Comparison of ENCODE assay signal across 19 cellular contexts in genomic region chr9:137967280-137967943, GRCh38.
"Had no signal": no experiment of that assay in that cellular context is flagged by ENCODE, and none has a peak within 500 bp of the region (broad histone marks: within the 10 kb centered on the region; RNA-seq: fewer than 3 reads in every experiment).

No MANE protein-coding gene starts in this region.

- H3K9me3 Mint-ChIP-seq: activated CD4-positive, alpha-beta T cell treated with anti-CD3 and anti-CD28 coated beads, Interleukin-2, amount 10 ng/mL, durations not matched to agents 7 days and 5 days; natural killer cell; T-helper 2 cell treated with Interferon-gamma antibody and Interleukin-4, amounts not matched to agents 5 μg/mL and 100 μg/mL, for 36 hours had no signal

- DNase-seq: activated CD4-positive, alpha-beta T cell treated with anti-CD3 and anti-CD28 coated beads, Interleukin-2, amount 10 ng/mL, durations not matched to agents 7 days and 5 days; activated CD8-positive, alpha-beta T cell treated with anti-CD3 and anti-CD28 coated beads for 36 hours; activated naive CD4-positive, alpha-beta T cell treated with Interleukin-2 at 50 U/mL for 16 hours; activated naive CD8-positive, alpha-beta T cell treated with anti-CD3 and anti-CD28 coated beads, Interleukin-2, amount 10 ng/mL, durations not matched to agents 7 days and 5 days; activated T-cell treated with anti-CD3 and anti-CD28 coated beads, Interleukin-2, amount 50 U/mL, for 1 hour; amniotic stem cell; heart right ventricle; left lung; mammary epithelial cell; midbrain; T-cell had no signal

- H3K4me3 Mint-ChIP-seq: activated CD4-positive, alpha-beta T cell treated with anti-CD3 and anti-CD28 coated beads, Interleukin-2, amount 10 ng/mL, durations not matched to agents 7 days and 5 days; activated CD8-positive, alpha-beta T cell treated with anti-CD3 and anti-CD28 coated beads for 36 hours; activated naive CD8-positive, alpha-beta T cell treated with anti-CD3 and anti-CD28 coated beads, Interleukin-2, amount 10 ng/mL, durations not matched to agents 7 days and 5 days; natural killer cell; stimulated activated naive CD8-positive, alpha-beta T cell treated with anti-CD3 and anti-CD28 coated beads, Interleukin-15, Interleukin-2, amounts not matched to agents 100 ng/mL and 50 ng/mL, for 24 hours; T-cell; T-helper 2 cell treated with Interferon-gamma antibody and Interleukin-4, amounts not matched to agents 5 μg/mL and 100 μg/mL, for 36 hours had no signal

- H3K4me1 Mint-ChIP-seq: activated CD4-positive, alpha-beta T cell treated with anti-CD3 and anti-CD28 coated beads, Interleukin-2, amount 10 ng/mL, durations not matched to agents 7 days and 5 days; activated naive CD8-positive, alpha-beta T cell treated with anti-CD3 and anti-CD28 coated beads, Interleukin-2, amount 10 ng/mL, durations not matched to agents 7 days and 5 days; natural killer cell had no signal

- H3K36me3 ChIP-seq: breast epithelium, heart right ventricle, left lung, tibial artery had no signal

- H3K4me3 ChIP-seq: breast epithelium, coronary artery, heart right ventricle, left lung, tibial artery had no signal

- H3K27ac ChIP-seq: breast epithelium, coronary artery, heart right ventricle, left lung, tibial artery, VCaP had no signal

- H3K4me1 ChIP-seq: breast epithelium, heart right ventricle, left lung, tibial artery had no signal

- H3K27ac Mint-ChIP-seq: activated CD4-positive, alpha-beta T cell treated with anti-CD3 and anti-CD28 coated beads, Interleukin-2, amount 10 ng/mL, durations not matched to agents 7 days and 5 days; activated CD8-positive, alpha-beta T cell treated with anti-CD3 and anti-CD28 coated beads for 36 hours; activated naive CD8-positive, alpha-beta T cell treated with anti-CD3 and anti-CD28 coated beads, Interleukin-2, amount 10 ng/mL, durations not matched to agents 7 days and 5 days; natural killer cell; stimulated activated naive CD8-positive, alpha-beta T cell treated with anti-CD3 and anti-CD28 coated beads, Interleukin-15, Interleukin-2, amounts not matched to agents 100 ng/mL and 50 ng/mL, for 24 hours; T-cell; T-helper 2 cell treated with Interferon-gamma antibody and Interleukin-4, amounts not matched to agents 5 μg/mL and 100 μg/mL, for 36 hours had no signal

- H3K36me3 Mint-ChIP-seq: activated naive CD8-positive, alpha-beta T cell treated with anti-CD3 and anti-CD28 coated beads, Interleukin-2, amount 10 ng/mL, durations not matched to agents 7 days and 5 days; natural killer cell; T-cell had no signal

- H3K9me3 ChIP-seq: tibial artery had no signal

- ATAC-seq: activated CD4-positive, CD25-positive, alpha-beta regulatory T cell treated with anti-CD3 and anti-CD28 coated beads, Interleukin-2, amount 50 U/mL, for 24 hours; activated CD8-positive, alpha-beta T cell treated with anti-CD3 and anti-CD28 coated beads for 36 hours; heart right ventricle; left lung; natural killer cell; T-cell had no signal
